In the genomic region with DNA sequence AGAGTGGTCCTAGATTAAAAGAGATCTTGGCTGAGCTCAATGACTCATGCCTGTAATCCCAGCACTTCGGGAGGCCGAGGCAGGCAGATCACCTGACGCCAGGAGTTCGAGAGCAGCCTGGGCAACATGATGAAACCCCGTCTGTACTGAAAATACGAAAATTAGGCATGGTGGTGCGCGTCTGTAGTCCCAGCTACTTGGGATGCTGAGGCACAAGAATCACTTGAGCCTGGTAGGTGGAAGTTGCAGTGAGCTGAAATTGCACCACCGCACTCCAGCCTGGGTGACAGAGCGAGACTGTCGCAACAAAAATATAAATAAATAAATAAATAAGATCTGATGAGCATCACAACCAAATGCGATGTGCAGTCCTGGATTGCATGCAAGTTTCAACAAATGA, we compare ENCODE assay signal across 12 cellular contexts. TPM values are rescaled to one million over a fixed set of nuclear protein-coding genes. Genes with fewer than 3 reads are reported as not detected.
DNase-seq lines count a peak whose midpoint lies in the region; ATAC-seq and TF ChIP-seq lines count a peak whose summit lies in the region.
"Had no signal": no experiment of that assay in that cellular context is flagged by ENCODE, and none has a peak within 500 bp of the region (broad histone marks: within the 10 kb centered on the region; RNA-seq: fewer than 3 reads in every experiment).

No MANE protein-coding gene starts in this region.

- H3K27me3 ChIP-seq in heart left ventricle: no peaks in the 10 kb centered on the region
- no peaks in the 10 kb centered on the region for H3K27me3 ChIP-seq in upper lobe of left lung
- no peaks in the 10 kb centered on the region for H3K27me3 ChIP-seq in HAP-1 (ENCODE audit: low read depth)

- peaks cover 18% of the 10 kb centered on the region for H3K4me1 Mint-ChIP-seq in activated T-helper 17 cell treated with anti-CD3 and anti-CD28 coated beads, Interleukin-2, amount 50 U/mL, for 72 hours
- H3K4me1 Mint-ChIP-seq in memory B cell: peaks cover 43% of the 10 kb centered on the region

- peak in 1 of 5 donors; percentile 9 for DNase-seq in heart left ventricle
- DNase-seq in Right ventricle myocardium superior: no peak
- no peak for DNase-seq in memory B cell (ENCODE audit: low spot score in 2 of 2)
- DNase-seq in upper lobe of left lung: no peak
- no peak for DNase-seq in HuH-7.5 (ENCODE audit: low spot score)
- DNase-seq in NCI-H345 (lab: John Stamatoyannopoulos, UW): no peak
- DNase-seq in HAP-1 (ENCODE audit: low spot score in 2 of 2): no peak
- DNase-seq: amniotic stem cell, foreskin fibroblast, IMR-90, NCI-H1694 treated with DMSO at 0.1 percent for 48 hours had no signal

- H3K4me3 ChIP-seq in heart left ventricle (no peak overlapping the region), upper lobe of left lung (no peak overlapping the region), HAP-1 (no peak overlapping the region)

- peak overlapping the region; percentile 80 to 98 (median 94) for H3K27ac ChIP-seq in heart left ventricle
- H3K27ac ChIP-seq in upper lobe of left lung: peak overlapping the region; percentile 75 to 91 (median 84)

- H3K27me3 Mint-ChIP-seq in activated T-helper 17 cell treated with anti-CD3 and anti-CD28 coated beads, Interleukin-2, amount 50 U/mL, for 72 hours: no peaks in the 10 kb centered on the region
- no peaks in the 10 kb centered on the region for H3K27me3 Mint-ChIP-seq in memory B cell

- 74 to 84% (median 80%) methylated on average over 12 of the region's 12 CpGs for WGBS in heart left ventricle, 4 donors
- WGBS in upper lobe of left lung, 2 donors: 59 to 70% methylated on average over 12 of the region's 12 CpGs

- no peak overlapping the region for H3K4me3 Mint-ChIP-seq in activated T-helper 17 cell treated with anti-CD3 and anti-CD28 coated beads, Interleukin-2, amount 50 U/mL, for 72 hours
- H3K4me3 Mint-ChIP-seq in memory B cell: no peak overlapping the region

- TF ChIP-seq CTCF in heart left ventricle (IDR thresholded peaks at IDR 0.05) (no peak), upper lobe of left lung (IDR thresholded peaks at IDR 0.05) (no peak)

- intact Hi-C loops in heart left ventricle (cut with DNase I) (loop anchor here in 4 of 10 donors (5.0 kb wide), 2 partner anchors 36 to 76 kb away; partner anchors contain the start of gene CDK9 (in 1 of the 4)), Right ventricle myocardium superior (cut with DNase I) (no loop called here)

- in situ Hi-C loops in HAP-1 (cut with MboI; ENCODE audit: low sequenced_read_pairs): no loop called here

- ATAC-seq in heart left ventricle (no peak), Right ventricle myocardium superior (ENCODE audit: poor library complexity) (no peak), memory B cell (ENCODE audit: low read depth) (no peak), upper lobe of left lung (ENCODE audit: low FRiP score in 2 of 2) (no peak)
- ATAC-seq in activated T-helper 17 cell treated with anti-CD3 and anti-CD28 coated beads, Interleukin-2, amount 50 U/mL, for 72 hours (replicated peaks): no peak

- H3K9me3 ChIP-seq in heart left ventricle (no peaks in the 10 kb centered on the region), upper lobe of left lung (no peaks in the 10 kb centered on the region), HAP-1 (no peaks in the 10 kb centered on the region)

- no peaks in the 10 kb centered on the region for H3K36me3 Mint-ChIP-seq in activated T-helper 17 cell treated with anti-CD3 and anti-CD28 coated beads, Interleukin-2, amount 50 U/mL, for 72 hours (ENCODE audit: low read depth)
- H3K36me3 Mint-ChIP-seq in memory B cell: no peaks in the 10 kb centered on the region

- H3K36me3 ChIP-seq in heart left ventricle (peaks cover 0 to 16% (median 8%) of the 10 kb centered on the region in 9 donors), upper lobe of left lung (peaks cover 0 to 9% (median 8%) of the 10 kb centered on the region in 4 donors), HAP-1 (replicated peaks) (no peaks in the 10 kb centered on the region)

- H3K27ac Mint-ChIP-seq in activated T-helper 17 cell treated with anti-CD3 and anti-CD28 coated beads, Interleukin-2, amount 50 U/mL, for 72 hours: peak overlapping the region; percentile 80
- H3K27ac Mint-ChIP-seq in memory B cell: peak overlapping the region; percentile 97

- TF ChIP-seq POLR2A in heart left ventricle (IDR thresholded peaks at IDR 0.05) (no peak), upper lobe of left lung (IDR thresholded peaks at IDR 0.05) (no peak)

- H3K9me3 Mint-ChIP-seq in activated T-helper 17 cell treated with anti-CD3 and anti-CD28 coated beads, Interleukin-2, amount 50 U/mL, for 72 hours: no peaks in the 10 kb centered on the region
- no peaks in the 10 kb centered on the region for H3K9me3 Mint-ChIP-seq in memory B cell

- TF ChIP-seq EP300 in upper lobe of left lung (IDR thresholded peaks at IDR 0.05): no peak

- peaks cover 28 to 78% (median 62%) of the 10 kb centered on the region in 12 donors for H3K4me1 ChIP-seq in heart left ventricle
- peaks cover 50 to 74% (median 65%) of the 10 kb centered on the region in 4 donors for H3K4me1 ChIP-seq in upper lobe of left lung
- no peaks in the 10 kb centered on the region for H3K4me1 ChIP-seq in HAP-1

RNA-seq across cellular contexts. Expression of gene ENG, which starts 8.7 kb away (rescaled TPM):
- total RNA-seq in heart left ventricle (100 to 1,000 TPM; 116 to 252 (median 133) TPM), Right ventricle myocardium superior (118 TPM), upper lobe of left lung (100 to 1,000 TPM in 4 of 6 donors, 10 to 100 TPM in 2; 45.7 to 378 (median 178) TPM)
- polyA plus RNA-seq in heart left ventricle: 100 to 1,000 TPM; 156 to 245 TPM
- total RNA-seq in activated T-helper 17 cell treated with anti-CD3 and anti-CD28 coated beads, Interleukin-2, amount 50 U/mL, for 72 hours: 10 to 100 TPM in 1 of 2 donors, 1 to 10 TPM in 1; 10.0 to 18.7 TPM

RNA-seq across cellular contexts. Expression of gene AK1, which starts 14.3 kb away (rescaled TPM):
- total RNA-seq in heart left ventricle (100 to 1,000 TPM; 415 to 810 (median 586) TPM), Right ventricle myocardium superior (932 TPM), upper lobe of left lung (100 to 1,000 TPM; 106 to 239 (median 161) TPM)
- 1,000 to 10,000 TPM in 1 of 2 donors, 100 to 1,000 TPM in 1; 312 to 1,060 TPM for polyA plus RNA-seq in heart left ventricle
- 10 to 100 TPM; 23.2 to 79.0 TPM for total RNA-seq in activated T-helper 17 cell treated with anti-CD3 and anti-CD28 coated beads, Interleukin-2, amount 50 U/mL, for 72 hours

RNA-seq across cellular contexts. Expression of gene ST6GALNAC6, which starts 36.2 kb away (rescaled TPM):
- 10 to 100 TPM; 28.4 to 75.9 (median 45.6) TPM for total RNA-seq in heart left ventricle
- 10 to 100 TPM; 35.7 to 37.5 TPM for polyA plus RNA-seq in heart left ventricle
- total RNA-seq in Right ventricle myocardium superior: 38.2 TPM
- total RNA-seq in activated T-helper 17 cell treated with anti-CD3 and anti-CD28 coated beads, Interleukin-2, amount 50 U/mL, for 72 hours: 100 to 1,000 TPM in 1 of 2 donors, 10 to 100 TPM in 1; 61.7 to 124 TPM
- 100 to 1,000 TPM in 1 of 6 donors, 10 to 100 TPM in 5; 67.3 to 117 (median 85.2) TPM for total RNA-seq in upper lobe of left lung

RNA-seq across cellular contexts. Expression of gene ST6GALNAC4, which starts 53.7 kb away (rescaled TPM):
- 10 to 100 TPM; 28.3 to 66.1 (median 42.6) TPM for total RNA-seq in heart left ventricle
- polyA plus RNA-seq in heart left ventricle: 10 to 100 TPM; 17.0 to 72.0 TPM
- 18.1 TPM for total RNA-seq in Right ventricle myocardium superior
- 10 to 100 TPM; 19.6 to 19.8 TPM for total RNA-seq in activated T-helper 17 cell treated with anti-CD3 and anti-CD28 coated beads, Interleukin-2, amount 50 U/mL, for 72 hours
- total RNA-seq in upper lobe of left lung: 100 to 1,000 TPM in 1 of 6 donors, 10 to 100 TPM in 5; 41.3 to 105 (median 56.2) TPM
